Comparison of ENCODE assay signal across 8 cellular contexts in genomic region chr1:17075470-17076255, GRCh38. TPM values are rescaled to one million over a fixed set of nuclear protein-coding genes. Genes with fewer than 3 reads are reported as not detected.
A peak's percentile ranks its signal among the peaks of the same experiment; 100 is the strongest.
DNase-seq lines count a peak whose midpoint lies in the region; ATAC-seq and TF ChIP-seq lines count a peak whose summit lies in the region.

No MANE protein-coding gene starts in this region.

- POLR2A ChIA-PET in activated B cell treated with CpG ODN at 0.5 μM for 24 hours (lab: Charles Lee): no interaction called here

- no peak overlapping the region for H3K27ac Mint-ChIP-seq in activated B cell treated with CpG ODN at 0.5 μM for 24 hours

- H3K4me1 Mint-ChIP-seq in activated B cell treated with CpG ODN at 0.5 μM for 24 hours: no peaks in the 10 kb centered on the region

- no peaks in the 10 kb centered on the region for H3K36me3 Mint-ChIP-seq in activated B cell treated with CpG ODN at 0.5 μM for 24 hours (ENCODE audit: low read depth)

- 48% methylated on average over 9 of the region's 17 CpGs for WGBS in right lobe of liver (ENCODE audit: insufficient coverage, low coverage, low lambda C conversion rate, missing lambda C conversion rate)

- H3K4me1 ChIP-seq in right lobe of liver: no peaks in the 10 kb centered on the region

- CTCF ChIA-PET in activated B cell treated with CpG ODN at 0.5 μM for 24 hours (lab: Charles Lee): interaction anchor here (1.9 kb wide), 1 partner anchor 15 kb away, joined by 7 read pairs; no protein-coding TSS in a partner anchor

- H3K27me3 ChIP-seq in HL-60 (ENCODE audit: insufficient read depth, poor library complexity, severe bottlenecking) (no peaks in the 10 kb centered on the region), right lobe of liver (no peaks in the 10 kb centered on the region)

- TF ChIP-seq CTCF in HL-60 (IDR thresholded peaks at IDR 0.05; ENCODE audit: insufficient read depth, low read length) (peak; percentile 91), activated B cell treated with CpG ODN at 0.5 μM for 24 hours (IDR thresholded peaks at IDR 0.05) (no peak), right lobe of liver (IDR thresholded peaks at IDR 0.05) (peak in 3 of 4 donors; percentile 27 to 39 (median 27))

- H3K9me3 ChIP-seq in right lobe of liver: no peaks in the 10 kb centered on the region

- intact Hi-C loops in activated B cell treated with CpG ODN at 0.5 μM for 24 hours (cut with micrococcal nuclease) (no loop called here), right lobe of liver (cut with DNase I) (no loop called here), sciatic nerve (cut with DNase I) (no loop called here), Right ventricle myocardium inferior (cut with DNase I) (no loop called here)

- no peak overlapping the region for H3K4me3 ChIP-seq in HL-60 (replicated peaks; ENCODE audit: insufficient read depth, low read length)
- no peak overlapping the region for H3K4me3 ChIP-seq in right lobe of liver

- no peaks in the 10 kb centered on the region for H3K27me3 Mint-ChIP-seq in activated B cell treated with CpG ODN at 0.5 μM for 24 hours

- DNase-seq in EH (ENCODE audit: low read depth) (peak; percentile 27), HL-60 (ENCODE audit: low read depth in 1 of 2, low spot score in 1 of 2) (peak; percentile 71 to 90), activated B cell treated with CpG ODN at 0.5 μM for 24 hours (no peak), right lobe of liver (no peak), sciatic nerve (ENCODE audit: low spot score) (no peak), NCI-H1105 (lab: John Stamatoyannopoulos, UW) (no peak), Right ventricle myocardium inferior (ENCODE audit: missing footprints) (no peak)

- H3K4me3 Mint-ChIP-seq in activated B cell treated with CpG ODN at 0.5 μM for 24 hours: no peak overlapping the region

- H3K9me3 Mint-ChIP-seq in activated B cell treated with CpG ODN at 0.5 μM for 24 hours: peaks cover 2% of the 10 kb centered on the region

- TF ChIP-seq POLR2A in right lobe of liver (IDR thresholded peaks at IDR 0.05): no peak

- H3K27ac ChIP-seq in HL-60 (replicated peaks) (peak overlapping the region; percentile 74), right lobe of liver (no peak overlapping the region)

- peak; percentile 60 for ATAC-seq in activated B cell treated with CpG ODN at 0.5 μM for 24 hours (ENCODE audit: low read depth)
- peak; percentile 34 to 73 (median 63) for ATAC-seq in right lobe of liver
- no peak for ATAC-seq in sciatic nerve
- no peak for ATAC-seq in HG03196 (IDR thresholded peaks at IDR 0.05; ENCODE audit: unreplicated experiment)
- no peak for ATAC-seq in Right ventricle myocardium inferior

- H3K36me3 ChIP-seq in right lobe of liver: no peaks in the 10 kb centered on the region

RNA-seq across cellular contexts. Expression of gene SDHB, which starts 21.8 kb away (rescaled TPM):
- total RNA-seq in activated B cell treated with CpG ODN at 0.5 μM for 24 hours (70.7 and 78.3 TPM in 2 replicates), right lobe of liver (100 to 1,000 TPM; 139 to 244 (median 178) TPM), sciatic nerve (69.4 TPM), Right ventricle myocardium inferior (433 TPM)

RNA-seq across cellular contexts. Expression of gene PADI2, which starts 43.6 kb away (rescaled TPM):
- 7.2 and 9.9 TPM in 2 replicates for total RNA-seq in activated B cell treated with CpG ODN at 0.5 μM for 24 hours
- 1 to 10 TPM in 1 of 6 experiments, under 1 TPM in 5; 0.20 to 1.4 (median 0.78) TPM for total RNA-seq in right lobe of liver
- 21.2 TPM for total RNA-seq in sciatic nerve
- total RNA-seq in Right ventricle myocardium inferior: 0.87 TPM

Comparison
In these comparisons a context has a peak if more than half of its experiments do, and no peak if none do; other contexts are left out.
1. DNase-seq: peak in EH (single experiment) and HL-60 (2 of 2); none in activated B cell treated with CpG ODN at 0.5 μM for 24 hours (single experiment), right lobe of liver (0 of 3), sciatic nerve (single experiment), NCI-H1105 (single experiment) and Right ventricle myocardium inferior (single experiment).
2. ATAC-seq: peak in activated B cell treated with CpG ODN at 0.5 μM for 24 hours (single experiment) and right lobe of liver (4 of 4); none in sciatic nerve (single experiment), HG03196 (single experiment) and Right ventricle myocardium inferior (single experiment).